8 cellular contexts compared by ENCODE assay signal in genomic region chr3:134483195-134483890, GRCh38. TPM values are rescaled to one million over a fixed set of nuclear protein-coding genes. Genes with fewer than 3 reads are reported as not detected.
DNase-seq lines count a peak whose midpoint lies in the region; ATAC-seq and TF ChIP-seq lines count a peak whose summit lies in the region.

No MANE protein-coding gene starts in this region.

- peaks cover 36 to 48% (median 40%) of the 10 kb centered on the region in 10 experiments for H3K4me1 ChIP-seq in BLaER1 treated with 17β-estradiol and CSF1 and Interleukin-3, amounts not matched to agents 10 nM and 100 nM
- H3K4me1 ChIP-seq in Karpas-422 (ENCODE audit: low read length), result peaks cover 25% of the 10 kb centered on the region

- H3K27ac ChIP-seq in BLaER1 treated with 17β-estradiol and CSF1 and Interleukin-3, amounts not matched to agents 10 nM and 100 nM, result peak overlapping the region in 10 of 11 experiments; percentile 1 to 100 (median 96); a peak in 15 of 22 replicates
- H3K27ac ChIP-seq in Karpas-422 (ENCODE audit: low read length), result no peak overlapping the region

- H3K36me3 Mint-ChIP-seq in brain, result peaks cover 37% of the 10 kb centered on the region
- H3K36me3 Mint-ChIP-seq in naive B cell, result peaks cover 0 to 24% of the 10 kb centered on the region in 2 donors

- ATAC-seq in naive B cell (ENCODE audit: low read depth in 2 of 2) (no peak), HG02623 (IDR thresholded peaks at IDR 0.05; ENCODE audit: unreplicated experiment) (no peak)

- H2AFZ ChIP-seq in Karpas-422 (ENCODE audit: low read length), result no peak overlapping the region

- H3K9me3 Mint-ChIP-seq in brain, result no peaks in the 10 kb centered on the region
- no peaks in the 10 kb centered on the region for H3K9me3 Mint-ChIP-seq in naive B cell

- H3K9me3 ChIP-seq in BLaER1 treated with 17β-estradiol and CSF1 and Interleukin-3, amounts not matched to agents 10 nM and 100 nM (replicated peaks in 1 of 11), result no peaks in the 10 kb centered on the region
- no peaks in the 10 kb centered on the region for H3K9me3 ChIP-seq in Karpas-422 (ENCODE audit: low read length)

- no peaks in the 10 kb centered on the region for H3K9me2 ChIP-seq in Karpas-422 (replicated peaks; ENCODE audit: insufficient read depth, low read length)

- intact Hi-C loops in posterior vena cava (cut with DNase I), result loop anchor here in 1 of 2 donors (10.0 kb wide), 2 partner anchors 269 to 909 kb away; partner anchors contain the start of gene CDV3

- no peak for DNase-seq in Karpas-422
- no peak for DNase-seq in naive B cell
- no peak for DNase-seq in GM19238 (ENCODE audit: insufficient read length, low spot score)
- DNase-seq in posterior vena cava (ENCODE audit: low spot score), result no peak
- no peak for DNase-seq in COLO668 (lab: John Stamatoyannopoulos, UW; ENCODE audit: unreplicated experiment)

- no peak for TF ChIP-seq CTCF in brain (conservative IDR thresholded peaks at IDR 0.05)

- H3K79me2 ChIP-seq in Karpas-422 (ENCODE audit: low read length), result peaks cover 53% of the 10 kb centered on the region

- H3K27ac Mint-ChIP-seq in brain (peak overlapping the region in 4 of 5 experiments; percentile 13 to 100 (median 50)), naive B cell (peak overlapping the region in 3 of 6 donors; percentile 21 to 76 (median 58))

- H3K36me3 ChIP-seq in BLaER1 treated with 17β-estradiol and CSF1 and Interleukin-3, amounts not matched to agents 10 nM and 100 nM, result peaks cover 35 to 50% (median 42%) of the 10 kb centered on the region in 11 experiments
- H3K36me3 ChIP-seq in Karpas-422 (ENCODE audit: insufficient read depth, low read length), result peaks cover 36% of the 10 kb centered on the region; the same call in 1 of the 2 replicates

- peak overlapping the region; percentile 84 to 97 (median 93) for H3K4me3 Mint-ChIP-seq in brain
- peak overlapping the region; percentile 29 to 100 (median 98) for H3K4me3 Mint-ChIP-seq in naive B cell

- peak overlapping the region; percentile 84 to 98 (median 95) for H3K4me2 ChIP-seq in BLaER1 treated with 17β-estradiol and CSF1 and Interleukin-3, amounts not matched to agents 10 nM and 100 nM
- peak overlapping the region; percentile 78 for H3K4me2 ChIP-seq in Karpas-422 (ENCODE audit: low read depth, low read length, poor library complexity, severe bottlenecking)

- H3K4me1 Mint-ChIP-seq in brain (peaks cover 50% of the 10 kb centered on the region), naive B cell (peaks cover 30 to 52% (median 47%) of the 10 kb centered on the region in 3 donors)

- H3K27me3 Mint-ChIP-seq in brain (peaks cover 6% of the 10 kb centered on the region), naive B cell (no peaks in the 10 kb centered on the region)

- peak overlapping the region in 6 of 11 experiments; percentile 3 to 96 (median 40); a peak in 8 of 22 replicates for H3K9ac ChIP-seq in BLaER1 treated with 17β-estradiol and CSF1 and Interleukin-3, amounts not matched to agents 10 nM and 100 nM
- 0 out of 2 replicates have a peak overlapping the region, but pooled peaks have one; percentile 1 for H3K9ac ChIP-seq in Karpas-422 (ENCODE audit: low read length)

- no peaks in the 10 kb centered on the region for H3K27me3 ChIP-seq in BLaER1 treated with 17β-estradiol and CSF1 and Interleukin-3, amounts not matched to agents 10 nM and 100 nM
- no peaks in the 10 kb centered on the region for H3K27me3 ChIP-seq in Karpas-422 (ENCODE audit: low read length)

- H3K4me3 ChIP-seq in BLaER1 treated with 17β-estradiol and CSF1 and Interleukin-3, amounts not matched to agents 10 nM and 100 nM, result peak overlapping the region in 4 of 10 experiments; percentile 77 to 85 (median 80); a peak in 4 of 20 replicates
- peak overlapping the region; percentile 9; the same call in 1 of the 2 replicates for H3K4me3 ChIP-seq in Karpas-422 (ENCODE audit: low read length)

- peaks cover 0 to 8% (median 0%) of the 10 kb centered on the region in 11 experiments; a peak in 4 of 22 replicates for H4K20me1 ChIP-seq in BLaER1 treated with 17β-estradiol and CSF1 and Interleukin-3, amounts not matched to agents 10 nM and 100 nM
- H4K20me1 ChIP-seq in Karpas-422 (ENCODE audit: insufficient read depth, low read depth, low read length), result no peaks in the 10 kb centered on the region

RNA-seq across cellular contexts. Expression of gene ANAPC13, which starts 2.4 kb away (rescaled TPM):
- total RNA-seq in Karpas-422 (2014; rRNA removed; shearing (Covaris generic); ENCODE audit: low replicate concordance), result 39.8 and 47.3 TPM in 2 replicates
- polyA plus RNA-seq in brain (ENCODE audit: insufficient read depth, low read depth, low replicate concordance), result 81.3 TPM
- 100 to 1,000 TPM in 1 of 6 donors, 10 to 100 TPM in 5; 60.4 to 112 (median 79.1) TPM for polyA plus RNA-seq in naive B cell (ENCODE audit: low read depth in 6 of 6)
- 10 to 100 TPM; 33.5 to 43.5 TPM for total RNA-seq in posterior vena cava

RNA-seq across cellular contexts. Expression of gene CEP63, which starts 2.5 kb away (rescaled TPM):
- 10.7 and 78.7 TPM in 2 replicates for total RNA-seq in Karpas-422 (2014; rRNA removed; shearing (Covaris generic); ENCODE audit: low replicate concordance)
- polyA plus RNA-seq in brain (ENCODE audit: insufficient read depth, low read depth, low replicate concordance) (16.6 TPM), naive B cell (ENCODE audit: low read depth in 6 of 6) (10 to 100 TPM in 5 of 6 donors, 1 to 10 TPM in 1; 5.4 to 25.5 (median 17.7) TPM)
- total RNA-seq in posterior vena cava, result 10 to 100 TPM; 23.1 to 23.8 TPM
